19 cellular contexts compared by ENCODE assay signal in genomic region chr12:103851127-103851526, GRCh38. TPM values are rescaled to one million over a fixed set of nuclear protein-coding genes. Genes with fewer than 3 reads are reported as not detected.
DNase-seq lines count a peak whose midpoint lies in the region; ATAC-seq, FAIRE-seq and TF ChIP-seq lines count a peak whose summit lies in the region.
"Had no signal": no experiment of that assay in that cellular context is flagged by ENCODE, and none has a peak within 500 bp of the region (broad histone marks: within the 10 kb centered on the region; RNA-seq: fewer than 3 reads in every experiment).

No MANE protein-coding gene starts in this region.

- FAIRE-seq in H54 (lab: Jason Lieb, UNC) = peak; percentile 45
- FAIRE-seq in frontal cortex (lab: Jason Lieb, UNC) = no peak
- FAIRE-seq: kidney, urothelium cell line had no signal

- peaks cover 0 to 4% (median 0%) of the 10 kb centered on the region in 5 donors for H3K36me3 Mint-ChIP-seq in naive thymus-derived CD4-positive, alpha-beta T cell
- H3K36me3 Mint-ChIP-seq: activated naive CD8-positive, alpha-beta T cell treated with anti-CD3 and anti-CD28 coated beads, Interleukin-2, amount 10 ng/mL, durations not matched to agents 7 days and 5 days; T-cell had no signal

- TF ChIP-seq CTCF in coronary artery (IDR thresholded peaks at IDR 0.05) (no peak), prostate gland (IDR thresholded peaks at IDR 0.05) (no peak)

- WGBS in prostate gland = 13% methylated on average over 1 of the region's 1 CpG

- peaks cover 0 to 14% (median 0%) of the 10 kb centered on the region in 5 donors for H3K27me3 Mint-ChIP-seq in naive thymus-derived CD4-positive, alpha-beta T cell

- no peaks in the 10 kb centered on the region for H3K36me3 ChIP-seq in prostate gland
- H3K36me3 ChIP-seq in naive thymus-derived CD4-positive, alpha-beta T cell (ENCODE audit: control insufficient read depth in 2 of 3, insufficient read depth in 3 of 3, low read length in 3 of 3) = no peaks in the 10 kb centered on the region

- no peak overlapping the region for H3K27ac Mint-ChIP-seq in naive thymus-derived CD4-positive, alpha-beta T cell
- H3K27ac Mint-ChIP-seq: activated naive CD8-positive, alpha-beta T cell treated with anti-CD3 and anti-CD28 coated beads, Interleukin-2, amount 10 ng/mL, durations not matched to agents 7 days and 5 days; T-cell had no signal

- TF ChIP-seq POLR2A in H54 (IDR thresholded peaks at IDR 0.05; ENCODE audit: low read depth, low read length) (no peak), prostate gland (IDR thresholded peaks at IDR 0.05) (no peak)

- H3K9me3 Mint-ChIP-seq in naive thymus-derived CD4-positive, alpha-beta T cell = peaks cover 0 to 2% (median 0%) of the 10 kb centered on the region in 11 donors
- H3K9me3 Mint-ChIP-seq: activated naive CD8-positive, alpha-beta T cell treated with anti-CD3 and anti-CD28 coated beads, Interleukin-2, amount 10 ng/mL, durations not matched to agents 7 days and 5 days; T-cell had no signal

- no peaks in the 10 kb centered on the region for H3K9me3 ChIP-seq in prostate gland
- no peaks in the 10 kb centered on the region for H3K9me3 ChIP-seq in naive thymus-derived CD4-positive, alpha-beta T cell (ENCODE audit: control insufficient read depth in 2 of 3, low read length in 3 of 3)

- peaks cover 0 to 4% (median 0%) of the 10 kb centered on the region in 7 donors for H3K4me1 Mint-ChIP-seq in naive thymus-derived CD4-positive, alpha-beta T cell
- H3K4me1 Mint-ChIP-seq: activated naive CD8-positive, alpha-beta T cell treated with anti-CD3 and anti-CD28 coated beads, Interleukin-2, amount 10 ng/mL, durations not matched to agents 7 days and 5 days; T-cell had no signal

- H3K4me3 Mint-ChIP-seq in naive thymus-derived CD4-positive, alpha-beta T cell = no peak overlapping the region
- H3K4me3 Mint-ChIP-seq: activated naive CD8-positive, alpha-beta T cell treated with anti-CD3 and anti-CD28 coated beads, Interleukin-2, amount 10 ng/mL, durations not matched to agents 7 days and 5 days; T-cell had no signal

- H3K27ac ChIP-seq in coronary artery (peak overlapping the region; percentile 12 to 20), prostate gland (peak overlapping the region; percentile 70 to 81)
- no peak overlapping the region for H3K27ac ChIP-seq in naive thymus-derived CD4-positive, alpha-beta T cell (ENCODE audit: low read depth, low read length)

- CTCF ChIA-PET in naive thymus-derived CD4-positive, alpha-beta T cell (lab: Charles Lee) = interaction anchor here (0.7 kb wide), 1 partner anchor 13 kb away, joined by 3 read pairs; no protein-coding TSS in a partner anchor

- H3K4me1 ChIP-seq in prostate gland (replicated peaks) = peaks cover 23% of the 10 kb centered on the region
- no peaks in the 10 kb centered on the region for H3K4me1 ChIP-seq in naive thymus-derived CD4-positive, alpha-beta T cell (ENCODE audit: control insufficient read depth in 2 of 2, insufficient read depth in 2 of 2, low read length in 2 of 2)

- intact Hi-C loops in prostate gland (cut with DNase I) = no loop called here
- intact Hi-C loops in naive thymus-derived CD4-positive, alpha-beta T cell (cut with micrococcal nuclease) = no loop called here

- no peak overlapping the region for H3K4me3 ChIP-seq in coronary artery
- H3K4me3 ChIP-seq in prostate gland = no peak overlapping the region
- H3K4me3 ChIP-seq in naive thymus-derived CD4-positive, alpha-beta T cell (ENCODE audit: low read length) = no peak overlapping the region

- no peak for ATAC-seq in SK-N-SH treated with all-trans-retinoic acid at 6 μM for 48 hours
- ATAC-seq in naive thymus-derived CD4-positive, alpha-beta T cell = no peak
- ATAC-seq: T-cell had no signal

- POLR2A ChIA-PET in naive thymus-derived CD4-positive, alpha-beta T cell (lab: Charles Lee) = no interaction called here

- H3K27me3 ChIP-seq in prostate gland (replicated peaks; ENCODE audit: insufficient read depth) = no peaks in the 10 kb centered on the region
- no peaks in the 10 kb centered on the region for H3K27me3 ChIP-seq in naive thymus-derived CD4-positive, alpha-beta T cell (ENCODE audit: control insufficient read depth in 2 of 2, insufficient read depth in 2 of 2, low read length in 2 of 2)

- DNase-seq in H54 (ENCODE audit: insufficient read length, low spot score) (no peak), coronary artery (ENCODE audit: low spot score) (no peak), prostate gland (ENCODE audit: low spot score) (no peak), islet precursor cell (no peak), OCI-M2 (lab: John Stamatoyannopoulos, UW; ENCODE audit: unreplicated experiment) (no peak), frontal cortex (ENCODE audit: low spot score in 2 of 2) (no peak)
- no peak for DNase-seq in naive thymus-derived CD4-positive, alpha-beta T cell
- DNase-seq: activated CD4-positive, CD25-positive, alpha-beta regulatory T cell; activated naive CD8-positive, alpha-beta T cell treated with anti-CD3 and anti-CD28 coated beads, Interleukin-2, amount 10 ng/mL, durations not matched to agents 7 days and 5 days; C1 segment of cervical spinal cord; effector CD8-positive, alpha-beta T cell; EL; kidney; NCI-H1105 treated with DMSO at 0.1 percent for 48 hours; NCI-H226; stimulated activated CD4-positive, alpha-beta T cell treated with anti-CD3 and anti-CD28 coated beads, Interleukin-2, amount 100 ng/mL, for 24 hours; T-cell had no signal

TF ChIP-seq in SK-N-SH treated with all-trans-retinoic acid at 6 μM for 48 hours, 23 proteins besides CTCF, POLR2A, EP300 and RAD21:
- TF ChIP-seq ISL1 (CRISPR knock-in tag; IDR thresholded peaks at IDR 0.05) (peak; percentile 65; the same call in 1 of the 2 replicates), GLIS3 (CRISPR knock-in tag; IDR thresholded peaks at IDR 0.05) (no peak)

RNA-seq across cellular contexts. Expression of gene NT5DC3, which starts 10.1 kb away (rescaled TPM):
- total RNA-seq in prostate gland (10 to 100 TPM; 12.4 to 29.7 TPM), frontal cortex (22.4 TPM)
- total RNA-seq in naive thymus-derived CD4-positive, alpha-beta T cell = 1 to 10 TPM; 3.9 to 5.0 (median 4.5) TPM
- polyA plus RNA-seq in naive thymus-derived CD4-positive, alpha-beta T cell = 1 to 10 TPM in 1 of 2 donors, under 1 TPM in 1; 0.99 to 1.6 TPM
